Comparison of ENCODE assay signal across 8 cellular contexts in the genomic region with DNA sequence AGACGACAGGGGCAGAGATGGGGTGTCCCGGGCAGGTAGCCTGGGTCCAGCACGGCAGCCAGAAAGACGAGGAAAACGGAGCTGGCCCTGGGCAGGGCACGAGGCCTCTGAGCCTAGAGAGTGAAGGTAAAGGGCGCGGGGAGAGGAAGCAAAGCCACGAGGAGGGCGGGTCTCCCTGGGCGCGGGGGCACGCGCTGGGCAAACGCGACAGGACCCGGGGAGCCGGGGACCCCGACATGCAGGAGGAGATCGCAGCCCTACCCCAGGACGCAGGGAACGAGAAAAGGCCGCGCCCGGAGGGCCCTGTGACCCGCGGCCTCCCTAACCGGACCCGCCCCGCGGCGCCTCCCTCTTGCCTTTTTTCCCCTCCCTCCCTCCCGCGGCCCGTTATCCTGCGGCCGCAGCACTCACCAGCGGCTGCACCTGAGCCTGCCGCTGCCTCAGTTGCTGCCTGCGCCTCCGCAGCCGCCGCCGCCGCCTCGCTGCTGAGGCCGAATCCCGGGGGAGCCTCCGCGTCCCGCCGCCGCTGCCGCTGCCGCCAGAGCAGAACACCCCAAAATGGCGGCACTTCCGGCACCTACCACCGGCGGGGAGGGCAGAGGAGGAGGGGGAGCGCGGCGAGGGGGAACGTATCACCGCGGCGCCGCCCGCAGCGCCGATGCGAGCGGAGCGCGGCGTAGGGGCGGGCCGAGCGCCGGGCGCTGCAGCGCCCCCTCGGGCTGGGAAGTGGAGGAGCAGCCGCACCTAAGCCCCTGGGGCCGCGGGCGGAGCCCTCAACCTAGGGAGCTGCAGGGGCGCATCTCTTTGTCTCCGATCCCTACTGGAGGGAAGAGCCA. TPM values are rescaled to one million over a fixed set of nuclear protein-coding genes. Genes with fewer than 3 reads are reported as not detected.
DNase-seq lines count a peak whose midpoint lies in the region; ATAC-seq and TF ChIP-seq lines count a peak whose summit lies in the region.

CELF1 (minus strand) TSS at position 552 of the 836 bp plus-strand sequence. CDS start 53,609 bp downstream, outside the sequence.

- H3K4me3 ChIP-seq in IMR-90 (ENCODE audit: insufficient read depth, low read depth, low read length) (peak within 1 kb of the TSS; percentile 99), OCI-LY3 (ENCODE audit: low read length) (peak within 1 kb of the TSS; percentile 90), mononuclear cell (ENCODE audit: low read length) (peak within 1 kb of the TSS; percentile 94)

- peak within 1 kb of the TSS; percentile 76 for H4K91ac ChIP-seq in IMR-90 (ENCODE audit: insufficient read depth, low read depth, low read length)

- H4K8ac ChIP-seq in IMR-90 (ENCODE audit: low read depth in 2 of 2, low read length in 2 of 2) = peak within 1 kb of the TSS; percentile 58 to 89

- H2BK120ac ChIP-seq in IMR-90 (ENCODE audit: low read depth, low read length) = peak within 1 kb of the TSS; percentile 54; the same call in 1 of the 2 replicates

- no peaks in the 10 kb centered on the region for H3K9me3 ChIP-seq in IMR-90 (ENCODE audit: control insufficient read depth, insufficient read depth, low read length)
- H3K9me3 ChIP-seq in OCI-LY3 (ENCODE audit: insufficient read depth, low read length) = no peaks in the 10 kb centered on the region
- no peaks in the 10 kb centered on the region for H3K9me3 ChIP-seq in mononuclear cell (ENCODE audit: low read depth, low read length)

- no peak within 1 kb of the TSS for H2BK15ac ChIP-seq in IMR-90 (ENCODE audit: low read depth, low read length)

- H3K27me3 ChIP-seq in IMR-90 (ENCODE audit: control insufficient read depth, insufficient read depth, low read length) (no peaks in the 10 kb centered on the region), OCI-LY3 (ENCODE audit: low read depth, low read length) (no peaks in the 10 kb centered on the region), mononuclear cell (ENCODE audit: insufficient read depth, low read length) (no peaks in the 10 kb centered on the region)

- H2AFZ ChIP-seq in IMR-90 (replicated peaks; ENCODE audit: low read length, poor library complexity) = peak within 1 kb of the TSS; percentile 97
- peak within 1 kb of the TSS; percentile 84; the same call in 1 of the 2 replicates for H2AFZ ChIP-seq in OCI-LY3 (ENCODE audit: low read depth, low read length)

- H3K9me1 ChIP-seq in IMR-90 (ENCODE audit: insufficient read depth, low read length) = peaks cover 6% of the 10 kb centered on the region

- H2AK9ac ChIP-seq in IMR-90 (replicated peaks; ENCODE audit: low read depth, low read length, poor library complexity) = peak within 1 kb of the TSS; percentile 97

- peak; percentile 43; the same call in 1 of the 2 replicates for TF ChIP-seq POLR2A in IMR-90 (IDR thresholded peaks at IDR 0.05; ENCODE audit: low read depth, low read length)

- peak within 1 kb of the TSS; percentile 87 for H3K18ac ChIP-seq in IMR-90 (ENCODE audit: low read depth, low read length)

- H3K56ac ChIP-seq in IMR-90 (ENCODE audit: extremely low read depth, insufficient read depth, low read length) = peak within 1 kb of the TSS; percentile 81

- H3K79me1 ChIP-seq in IMR-90 (ENCODE audit: low read depth in 1 of 2, low read length in 2 of 2) = peaks cover 0 to 44% of the 10 kb centered on the region in 2 experiments; a peak in 2 of 4 replicates

- H3K27ac ChIP-seq in IMR-90 (ENCODE audit: insufficient read depth, low read length) = peak within 1 kb of the TSS; percentile 93
- peak within 1 kb of the TSS; percentile 81 for H3K27ac ChIP-seq in OCI-LY3 (ENCODE audit: low read length)

- peak within 1 kb of the TSS; percentile 94 for H3K4ac ChIP-seq in IMR-90 (ENCODE audit: low read depth, low read length)

- DNase-seq in DMS153 (lab: John Stamatoyannopoulos, UW) = peak; percentile 86
- peak; percentile 83 for DNase-seq in IMR-90
- DNase-seq in activated T-cell treated with anti-CD3 and anti-CD28 coated beads for 1 hour (ENCODE audit: low read depth) = peak; percentile 86
- DNase-seq in epidermal melanocyte (ENCODE audit: insufficient read length, low spot score) = peak; percentile 65
- peak; percentile 77 to 84 for DNase-seq in stimulated activated CD8-positive, alpha-beta memory T cell treated with anti-CD3 and anti-CD28 coated beads, Interleukin-4, amount 100 ng/mL, for 1 hour (ENCODE audit: low read depth in 2 of 2, low spot score in 1 of 2)

- intact Hi-C loops in IMR-90 (cut with micrococcal nuclease) = loop anchor here (1.0 kb wide), 1 partner anchor 55 kb away; no protein-coding TSS in a partner anchor

- H3K9ac ChIP-seq in IMR-90 (ENCODE audit: low read depth, low read length) (peak within 1 kb of the TSS; percentile 97), OCI-LY3 (ENCODE audit: low read length) (peak within 1 kb of the TSS; percentile 96)

- peak within 1 kb of the TSS; percentile 89 for H4K5ac ChIP-seq in IMR-90 (ENCODE audit: low read depth, low read length)

- TF ChIP-seq RAD21 in IMR-90 (IDR thresholded peaks at IDR 0.05; ENCODE audit: low read length) = peak; percentile 72

- ATAC-seq in GM21528 (IDR thresholded peaks at IDR 0.05; ENCODE audit: low FRiP score, unreplicated experiment) (peak; percentile 87), IMR-90 (ENCODE audit: low read depth) (peak; percentile 98)

- H3K4me1 ChIP-seq in IMR-90 (ENCODE audit: control insufficient read depth, insufficient read depth, low read length) (peaks cover 3% of the 10 kb centered on the region), OCI-LY3 (ENCODE audit: low read length) (peaks cover 21% of the 10 kb centered on the region), mononuclear cell (ENCODE audit: insufficient read depth, low read length) (peaks cover 51% of the 10 kb centered on the region)

- H4K20me1 ChIP-seq in IMR-90 (ENCODE audit: insufficient read depth, low read length) (peaks cover 46% of the 10 kb centered on the region), OCI-LY3 (ENCODE audit: insufficient read depth, low read length) (peaks cover 35% of the 10 kb centered on the region)

- peak; percentile 96 for TF ChIP-seq CTCF in IMR-90 (conservative IDR thresholded peaks at IDR 0.05; ENCODE audit: low read depth, low read length)
- TF ChIP-seq CTCF in OCI-LY3 (IDR thresholded peaks at IDR 0.05; ENCODE audit: low read depth, low read length) = peak; percentile 71

- peaks cover 56% of the 10 kb centered on the region for H3K79me2 ChIP-seq in OCI-LY3 (ENCODE audit: low read length)

- H2BK20ac ChIP-seq in IMR-90 (ENCODE audit: low read depth, low read length) = peak within 1 kb of the TSS; percentile 27; the same call in 1 of the 2 replicates

- dilution Hi-C loops in IMR-90 (cut with HindIII; ENCODE audit: low sequenced_read_pairs, unreplicated experiment) = no loop called here

- POLR2A ChIA-PET in IMR-90 (lab: Charles Lee; ENCODE audit: unreplicated experiment) = interaction anchor here (0.5 to 1.0 kb wide), 3 partner anchors 12 to 54 kb away, joined by 3 to 5 read pairs (median 3); no protein-coding TSS in a partner anchor

- H2AK5ac ChIP-seq in IMR-90 (ENCODE audit: low read depth, low read length) = peak within 1 kb of the TSS; percentile 92

- in situ Hi-C loops in IMR-90 (cut with MboI; ENCODE audit: low sequenced_read_pairs) = no loop called here

- H3K36me3 ChIP-seq in IMR-90 (ENCODE audit: control insufficient read depth, insufficient read depth, low read length) = no peaks in the 10 kb centered on the region
- H3K36me3 ChIP-seq in OCI-LY3 (replicated peaks; ENCODE audit: low read depth, low read length) = peaks cover 23% of the 10 kb centered on the region

- WGBS in IMR-90 (ENCODE audit: extremely low coverage in 2 of 2, insufficient read length in 1 of 2), 2 experiments = 0% methylated on average over 36 of the region's 88 CpGs; no CpG with 5 or more reads in 1 of the 2 experiments

- peak within 1 kb of the TSS; percentile 93 for H3K23ac ChIP-seq in IMR-90 (ENCODE audit: low read depth, low read length)

- BruUV-seq in IMR-90 (replicated peaks; lab: Mats Ljungman, UMichigan) = no TSS peak

- peak within 1 kb of the TSS; percentile 100 for H3K4me2 ChIP-seq in IMR-90 (ENCODE audit: low read depth, low read length)
- peak within 1 kb of the TSS; percentile 95 for H3K4me2 ChIP-seq in OCI-LY3 (ENCODE audit: low read length)

- peak within 1 kb of the TSS; percentile 92 for H3K14ac ChIP-seq in IMR-90 (replicated peaks; ENCODE audit: low read depth, low read length)

- CTCF ChIA-PET in IMR-90 (lab: Yijun Ruan, JAX) = interaction anchor here (0.6 to 1.9 kb wide), 5 partner anchors 9 to 66 kb away, joined by 3 to 5 read pairs (median 4); partner anchors contain the start of gene PTPMT1

- peak within 1 kb of the TSS; percentile 86 for H2BK5ac ChIP-seq in IMR-90 (ENCODE audit: low read depth, low read length, poor library complexity, severe bottlenecking)

TF ChIP-seq in IMR-90, 13 proteins besides CTCF, POLR2A, EP300 and RAD21:
- TF ChIP-seq NFE2L2 (IDR thresholded peaks at IDR 0.05; ENCODE audit: low read depth, low read length) (no peak), MAFK (IDR thresholded peaks at IDR 0.05; ENCODE audit: low read depth, low read length) (no peak), SMC3 (IDR thresholded peaks at IDR 0.05; ENCODE audit: low read depth, low read length) (peak; percentile 56), MAZ (IDR thresholded peaks at IDR 0.05; ENCODE audit: borderline replicate concordance, low read depth, low read length) (peak; percentile 100), MXI1 (IDR thresholded peaks at IDR 0.05; ENCODE audit: borderline replicate concordance, low read depth, low read length) (no peak), BHLHE40 (IDR thresholded peaks at IDR 0.05; ENCODE audit: low read depth, low read length) (peak; percentile 41; the same call in 1 of the 2 replicates), FOS (IDR thresholded peaks at IDR 0.05; ENCODE audit: low read depth, low read length) (no peak)
- TF ChIP-seq, protein P1, sequence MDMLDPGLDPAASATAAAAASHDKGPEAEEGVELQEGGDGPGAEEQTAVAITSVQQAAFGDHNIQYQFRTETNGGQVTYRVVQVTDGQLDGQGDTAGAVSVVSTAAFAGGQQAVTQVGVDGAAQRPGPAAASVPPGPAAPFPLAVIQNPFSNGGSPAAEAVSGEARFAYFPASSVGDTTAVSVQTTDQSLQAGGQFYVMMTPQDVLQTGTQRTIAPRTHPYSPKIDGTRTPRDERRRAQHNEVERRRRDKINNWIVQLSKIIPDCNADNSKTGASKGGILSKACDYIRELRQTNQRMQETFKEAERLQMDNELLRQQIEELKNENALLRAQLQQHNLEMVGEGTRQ (IDR thresholded peaks at IDR 0.05; ENCODE audit: low read depth, low read length) = no peak

RNA-seq across cellular contexts. Expression of gene CELF1, which starts in this region (rescaled TPM):
- 109 and 135 TPM in 2 replicates for total RNA-seq in IMR-90 (2012; rRNA removed)
- 61.6 and 63.3 TPM in 2 replicates for polyA plus RNA-seq in IMR-90 (2012; rRNA removed)
- polyA plus RNA-seq in IMR-90 (2012; cell fraction: cytosol; rRNA removed) = 22.7 and 26.4 TPM in 2 replicates
- 86.9 and 136 TPM in 2 replicates for polyA plus RNA-seq in IMR-90 (2012; cell fraction: nucleus; rRNA removed; ENCODE audit: low replicate concordance)
- 142 TPM for total RNA-seq in mononuclear cell

Comparison
In these comparisons a context has a peak if more than half of its experiments do, and no peak if none do; other contexts are left out.
1. Peak in every context shown above with its lines: DNase-seq, ATAC-seq, H3K4me3 ChIP-seq and H3K27ac ChIP-seq.